ENCODE assay signal across 8 cellular contexts in the genomic region with DNA sequence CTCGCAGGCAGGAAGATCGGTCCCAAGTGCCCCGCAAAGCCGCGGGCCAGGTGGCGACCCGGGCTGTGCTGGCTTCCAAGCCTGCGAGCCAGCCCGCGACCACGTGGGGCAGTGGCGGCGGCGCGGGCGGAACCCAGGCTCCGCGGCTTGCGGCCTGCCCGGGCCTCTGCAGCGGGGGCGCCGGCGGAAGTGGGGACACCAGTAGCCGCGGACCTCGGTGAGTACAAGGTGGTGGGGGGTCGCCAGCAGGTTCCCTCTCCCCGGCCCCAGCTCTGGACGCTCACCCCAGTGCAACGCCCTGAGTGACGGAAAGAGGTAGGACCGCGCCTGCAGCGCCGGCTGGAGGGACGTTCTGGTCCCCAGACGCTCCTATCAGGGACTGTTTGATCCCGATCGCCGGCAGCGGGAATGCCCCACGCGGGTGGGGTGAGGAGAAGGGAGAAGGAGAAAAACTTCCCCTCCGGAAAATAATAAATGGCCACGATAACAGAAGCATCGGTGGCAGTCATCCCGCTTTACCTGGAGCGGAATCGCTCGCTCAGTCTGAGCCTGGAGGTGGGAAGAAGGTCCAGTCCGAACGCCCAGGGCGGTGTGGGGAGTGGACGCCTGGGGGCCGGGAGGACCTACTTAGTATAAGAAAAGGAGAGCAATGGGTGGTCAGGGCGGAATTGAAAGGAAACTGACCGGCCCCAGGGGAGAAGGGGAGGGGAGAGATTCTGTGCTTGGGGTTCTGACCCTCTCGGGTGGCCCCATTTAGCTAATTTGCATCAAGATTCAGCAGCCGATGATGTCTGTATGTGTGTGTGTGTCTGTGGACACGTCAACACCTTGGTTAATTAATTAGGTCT. TPM values are rescaled to one million over a fixed set of nuclear protein-coding genes. Genes with fewer than 3 reads are reported as not detected.
DNase-seq lines count a peak whose midpoint lies in the region; ATAC-seq and TF ChIP-seq lines count a peak whose summit lies in the region.

A gene with protein sequence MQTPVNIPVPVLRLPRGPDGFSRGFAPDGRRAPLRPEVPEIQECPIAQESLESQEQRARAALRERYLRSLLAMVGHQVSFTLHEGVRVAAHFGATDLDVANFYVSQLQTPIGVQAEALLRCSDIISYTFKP (plus strand): TSS at position 198 of the 848 bp plus-strand sequence. CDS start 10,855 bp downstream, outside the sequence.

- DNase-seq in DMS53 treated with DMSO at 0.1 percent for 48 hours (lab: John Stamatoyannopoulos, UW; ENCODE audit: unreplicated experiment) (peak; percentile 33), NCI-H526 treated with DMSO at 0.1 percent for 48 hours (lab: John Stamatoyannopoulos, UW) (peak; percentile 58), dorsolateral prefrontal cortex (peak; percentile 53 to 90 (median 72)), right lobe of liver (peak; percentile 74 to 75 (median 74))
- DNase-seq in activated CD4-positive, alpha-beta T cell treated with anti-CD3 and anti-CD28 coated beads, Interleukin-2, amount 50 U/mL, for 4 hours, result peak; percentile 64 to 74
- peak; percentile 73 to 82 for DNase-seq in stimulated activated CD4-positive, alpha-beta T cell treated with anti-CD3 and anti-CD28 coated beads, Interleukin-4, amount 100 ng/mL, for 4 hours

- H3K27ac ChIP-seq in dorsolateral prefrontal cortex, result peak within 1 kb of the TSS in 44 of 59 donors; percentile 3 to 87 (median 52)
- H3K27ac ChIP-seq in right lobe of liver, result peak within 1 kb of the TSS; percentile 10 to 54 (median 33)

- H3K9me3 ChIP-seq in right lobe of liver, result no peaks in the 10 kb centered on the region

- H3K27me3 ChIP-seq in dorsolateral prefrontal cortex, result no peaks in the 10 kb centered on the region
- no peaks in the 10 kb centered on the region for H3K27me3 ChIP-seq in right lobe of liver

- TF ChIP-seq POLR2A in right lobe of liver (IDR thresholded peaks at IDR 0.05), result peak; percentile 34

- WGBS in right lobe of liver (ENCODE audit: insufficient coverage, low coverage, low lambda C conversion rate, missing lambda C conversion rate), result 1% methylated on average over 25 of the region's 61 CpGs

- intact Hi-C loops in dorsolateral prefrontal cortex (cut with DNase I), result no loop called here
- intact Hi-C loops in right lobe of liver (cut with DNase I), result no loop called here

- ATAC-seq in HG03045 (IDR thresholded peaks at IDR 0.05; ENCODE audit: unreplicated experiment) (peak; percentile 35), right lobe of liver (peak; percentile 79 to 84 (median 81)), HG03095 (IDR thresholded peaks at IDR 0.05; ENCODE audit: unreplicated experiment) (no peak)

- peak within 1 kb of the TSS; percentile 66 to 98 (median 91) for H3K4me3 ChIP-seq in dorsolateral prefrontal cortex
- H3K4me3 ChIP-seq in right lobe of liver, result peak within 1 kb of the TSS; percentile 66 to 95 (median 86)

- H3K36me3 ChIP-seq in right lobe of liver, result no peaks in the 10 kb centered on the region

- peaks cover 0 to 29% (median 5%) of the 10 kb centered on the region in 4 donors for H3K4me1 ChIP-seq in right lobe of liver

- TF ChIP-seq CTCF in dorsolateral prefrontal cortex (IDR thresholded peaks at IDR 0.05 in 54 of 56, conservative IDR thresholded peaks at IDR 0.05 in 2 of 56; ENCODE audit: low read depth in 1 of 56, partially characterized antibody in 56 of 56) (peak in 38 of 56 donors; percentile 3 to 53 (median 34)), right lobe of liver (IDR thresholded peaks at IDR 0.05) (peak in 1 of 4 donors; percentile 15)

RNA-seq across cellular contexts. Expression of the gene that starts here (rescaled TPM):
- total RNA-seq in dorsolateral prefrontal cortex (10 to 100 TPM in 115 of 120 experiments, 1 to 10 TPM in 5; 5.0 to 26.4 (median 16.3) TPM), right lobe of liver (10 to 100 TPM; 10.9 to 27.5 (median 14.0) TPM)
